8 cellular contexts compared by ENCODE assay signal in genomic region chrX:20515841-20516461, GRCh38.
A peak's percentile ranks its signal among the peaks of the same experiment; 100 is the strongest.
DNase-seq lines count a peak whose midpoint lies in the region; ATAC-seq and TF ChIP-seq lines count a peak whose summit lies in the region.

No MANE protein-coding gene starts in this region.

- no peak overlapping the region for H3K4me3 Mint-ChIP-seq in activated CD8-positive, alpha-beta T cell treated with anti-CD3 and anti-CD28 coated beads for 36 hours

- H3K27ac ChIP-seq in HL-60 (replicated peaks): peak overlapping the region; percentile 55

- H3K4me3 ChIP-seq in GM12865 (ENCODE audit: low read depth, low read length) (no peak overlapping the region), HL-60 (replicated peaks; ENCODE audit: insufficient read depth, low read length) (no peak overlapping the region)

- CTCF ChIA-PET in activated CD8-positive, alpha-beta T cell treated with anti-CD3 and anti-CD28 coated beads for 36 hours (lab: Charles Lee): interaction anchor here (0.8 to 1.3 kb wide), 5 partner anchors 8 to 261 kb away, joined by 3 to 5 read pairs (median 4); no protein-coding TSS in a partner anchor

- H3K27ac Mint-ChIP-seq in activated CD8-positive, alpha-beta T cell treated with anti-CD3 and anti-CD28 coated beads for 36 hours: peak overlapping the region; percentile 88

- H3K4me1 Mint-ChIP-seq in activated CD8-positive, alpha-beta T cell treated with anti-CD3 and anti-CD28 coated beads for 36 hours (ENCODE audit: low read depth): peaks cover 47% of the 10 kb centered on the region

- peaks cover 6% of the 10 kb centered on the region for H3K36me3 Mint-ChIP-seq in activated CD8-positive, alpha-beta T cell treated with anti-CD3 and anti-CD28 coated beads for 36 hours (ENCODE audit: low read depth)

- H3K27me3 ChIP-seq in HL-60 (ENCODE audit: insufficient read depth, poor library complexity, severe bottlenecking): no peaks in the 10 kb centered on the region

- POLR2A ChIA-PET in activated CD8-positive, alpha-beta T cell treated with anti-CD3 and anti-CD28 coated beads for 36 hours (lab: Charles Lee): interaction anchor here (0.8 to 1.2 kb wide), 3 partner anchors 8 to 263 kb away, joined by 3 to 4 read pairs (median 3); no protein-coding TSS in a partner anchor

- peaks cover 7% of the 10 kb centered on the region for H3K9me3 Mint-ChIP-seq in activated CD8-positive, alpha-beta T cell treated with anti-CD3 and anti-CD28 coated beads for 36 hours

- intact Hi-C loops in activated CD8-positive, alpha-beta T cell treated with anti-CD3 and anti-CD28 coated beads for 36 hours (cut with micrococcal nuclease): loop anchor here (2.0 to 5.0 kb wide), 2 partner anchors 57 to 69 kb away; no protein-coding TSS in a partner anchor
- intact Hi-C loops in left colon (cut with DNase I, micrococcal nuclease) (no loop called here), posterior cingulate gyrus (cut with DNase I) (no loop called here)

- TF ChIP-seq CTCF in GM12865 (IDR thresholded peaks at IDR 0.05; ENCODE audit: insufficient read depth, low read depth, low read length, missing control alignments): no peak
- TF ChIP-seq CTCF in HL-60 (IDR thresholded peaks at IDR 0.05; ENCODE audit: insufficient read depth, low read length): no peak
- TF ChIP-seq CTCF in activated CD8-positive, alpha-beta T cell treated with anti-CD3 and anti-CD28 coated beads for 36 hours (IDR thresholded peaks at IDR 0.05): no peak

- peaks cover 8% of the 10 kb centered on the region for H3K27me3 Mint-ChIP-seq in activated CD8-positive, alpha-beta T cell treated with anti-CD3 and anti-CD28 coated beads for 36 hours

- peak; percentile 99 for ATAC-seq in GM21447 (IDR thresholded peaks at IDR 0.05; ENCODE audit: unreplicated experiment)
- peak; percentile 86 for ATAC-seq in activated CD8-positive, alpha-beta T cell treated with anti-CD3 and anti-CD28 coated beads for 36 hours
- peak; percentile 88 for ATAC-seq in left colon

- DNase-seq in GM12865 (ENCODE audit: low read depth) (peak; percentile 68), HL-60 (ENCODE audit: low read depth in 1 of 2, low spot score in 1 of 2) (peak; percentile 55 to 57), left colon (no peak), NCI-H1092 (lab: John Stamatoyannopoulos, UW) (no peak), posterior cingulate gyrus (no peak), NCI-H69 (lab: John Stamatoyannopoulos, UW) (no peak)
- peak; percentile 55 for DNase-seq in activated CD8-positive, alpha-beta T cell treated with anti-CD3 and anti-CD28 coated beads for 36 hours

Comparison
In these comparisons a context has a peak if more than half of its experiments do, and no peak if none do; other contexts are left out.
1. DNase-seq: peak in GM12865 (single experiment), HL-60 (2 of 2) and activated CD8-positive, alpha-beta T cell treated with anti-CD3 and anti-CD28 coated beads for 36 hours (single experiment); none in left colon (0 of 2), NCI-H1092 (single experiment), posterior cingulate gyrus (0 of 10) and NCI-H69 (single experiment).
2. Peak in every context shown above with its lines, with median percentiles within 50 percentile points of each other: ATAC-seq.